Comparison of ENCODE assay signal across 8 cellular contexts in the genomic region with DNA sequence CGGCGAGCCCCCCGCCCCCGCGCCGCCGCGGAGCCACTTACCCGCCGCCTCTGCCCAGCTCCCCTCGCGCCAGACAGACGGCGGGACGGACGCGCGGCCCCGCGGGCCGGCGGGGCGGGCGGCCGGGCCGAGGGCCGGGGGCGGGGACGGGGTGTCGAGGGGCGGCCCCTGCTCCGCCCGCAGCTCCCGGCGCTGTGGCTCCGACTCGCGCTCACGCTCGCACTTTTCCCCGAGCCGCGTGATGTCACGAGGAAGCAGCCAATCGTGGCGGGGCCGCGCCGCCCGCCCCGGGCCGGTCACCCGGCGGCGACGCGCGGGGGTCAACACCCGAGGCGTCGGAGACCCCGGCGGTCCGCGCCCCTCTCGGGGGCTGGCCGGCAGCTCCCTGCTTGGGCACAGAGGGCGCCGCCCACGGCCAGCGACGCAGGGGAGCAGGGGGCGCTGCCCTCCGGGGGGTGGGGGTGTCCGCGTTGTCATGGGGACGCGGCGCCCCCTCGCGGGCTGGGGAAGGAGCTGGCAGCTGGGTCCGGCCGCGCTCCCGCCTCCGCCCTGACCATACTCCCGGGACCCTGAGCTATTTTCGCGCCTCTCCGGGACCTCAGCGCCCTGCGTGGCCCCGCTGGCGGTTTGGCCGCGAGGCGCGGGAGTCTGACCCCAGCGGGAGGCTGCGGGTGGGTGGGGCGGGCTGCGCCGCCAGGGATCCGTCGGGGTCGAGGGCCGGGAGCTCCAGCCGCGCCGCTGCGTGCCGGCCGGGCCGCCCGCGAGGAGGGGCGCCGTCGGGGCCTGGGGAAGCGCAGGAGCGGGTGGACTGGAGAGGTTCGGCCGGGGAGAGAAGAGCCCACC. TPM values are rescaled to one million over a fixed set of nuclear protein-coding genes. Genes with fewer than 3 reads are reported as not detected.
DNase-seq lines count a peak whose midpoint lies in the region; ATAC-seq, FAIRE-seq and TF ChIP-seq lines count a peak whose summit lies in the region.

A gene (minus strand): TSS at position 199 of the 843 bp plus-strand sequence. CDS start 5,219 bp downstream, outside the sequence.

- peak; percentile 67 for FAIRE-seq in GM12892 (lab: Jason Lieb, UNC)

- peak; percentile 59 for DNase-seq in GM12892 (ENCODE audit: insufficient read length)
- DNase-seq in NCI-H146 (lab: John Stamatoyannopoulos, UW), result peak; percentile 77
- DNase-seq in activated naive CD8-positive, alpha-beta T cell treated with anti-CD3 and anti-CD28 coated beads, Interleukin-2, amount 50 U/mL, for 24 hours, result no peak
- no peak for DNase-seq in immature natural killer cell
- no peak for DNase-seq in stimulated activated naive CD8-positive, alpha-beta T cell treated with anti-CD3 and anti-CD28 coated beads, Interleukin-15, amount 100 ng/mL, for 72 hours
- DNase-seq in dedifferentiated amniotic fluid mesenchymal stem cell (ENCODE audit: extremely low spot score), result no peak

- peaks cover 31% of the 10 kb centered on the region; the same call in 1 of the 2 replicates for H3K4me1 ChIP-seq in BLaER1

- peaks cover 20% of the 10 kb centered on the region for H3K4me1 Mint-ChIP-seq in activated naive CD8-positive, alpha-beta T cell treated with anti-CD3 and anti-CD28 coated beads, Interleukin-2, amount 50 U/mL, for 24 hours
- H3K4me1 Mint-ChIP-seq in immature natural killer cell, result peaks cover 8 to 23% of the 10 kb centered on the region in 2 donors
- H3K4me1 Mint-ChIP-seq in stimulated activated naive CD8-positive, alpha-beta T cell treated with anti-CD3 and anti-CD28 coated beads, Interleukin-15, amount 100 ng/mL, for 72 hours, result peaks cover 52% of the 10 kb centered on the region

- H3K27me3 ChIP-seq in BLaER1, result peaks cover 68% of the 10 kb centered on the region

- peaks cover 54% of the 10 kb centered on the region for H3K27me3 Mint-ChIP-seq in activated naive CD8-positive, alpha-beta T cell treated with anti-CD3 and anti-CD28 coated beads, Interleukin-2, amount 50 U/mL, for 24 hours
- peaks cover 27 to 43% (median 30%) of the 10 kb centered on the region in 3 donors for H3K27me3 Mint-ChIP-seq in immature natural killer cell (ENCODE audit: low read depth in 3 of 3)
- H3K27me3 Mint-ChIP-seq in stimulated activated naive CD8-positive, alpha-beta T cell treated with anti-CD3 and anti-CD28 coated beads, Interleukin-15, amount 100 ng/mL, for 72 hours, result peaks cover 67% of the 10 kb centered on the region

- H3K36me3 Mint-ChIP-seq in activated naive CD8-positive, alpha-beta T cell treated with anti-CD3 and anti-CD28 coated beads, Interleukin-2, amount 50 U/mL, for 24 hours (ENCODE audit: low read depth), result peaks cover 1% of the 10 kb centered on the region
- peaks cover 0 to 6% (median 4%) of the 10 kb centered on the region in 3 donors for H3K36me3 Mint-ChIP-seq in immature natural killer cell

- H3K4me2 ChIP-seq in BLaER1, result peak within 1 kb of the TSS; percentile 76

- H3K27ac ChIP-seq in BLaER1, result no peak within 1 kb of the TSS

- H3K4me3 ChIP-seq in BLaER1, result peak within 1 kb of the TSS; percentile 59

- peaks cover 15% of the 10 kb centered on the region for H3K36me3 ChIP-seq in BLaER1

- H3K9ac ChIP-seq in BLaER1, result no peak within 1 kb of the TSS

- H3K27ac Mint-ChIP-seq in activated naive CD8-positive, alpha-beta T cell treated with anti-CD3 and anti-CD28 coated beads, Interleukin-2, amount 50 U/mL, for 24 hours, result no peak within 1 kb of the TSS
- no peak within 1 kb of the TSS for H3K27ac Mint-ChIP-seq in immature natural killer cell
- peak within 1 kb of the TSS in 1 of 2 donors; percentile 86 for H3K27ac Mint-ChIP-seq in stimulated activated naive CD8-positive, alpha-beta T cell treated with anti-CD3 and anti-CD28 coated beads, Interleukin-15, amount 100 ng/mL, for 72 hours

- no peaks in the 10 kb centered on the region for H3K9me3 Mint-ChIP-seq in activated naive CD8-positive, alpha-beta T cell treated with anti-CD3 and anti-CD28 coated beads, Interleukin-2, amount 50 U/mL, for 24 hours
- no peaks in the 10 kb centered on the region for H3K9me3 Mint-ChIP-seq in immature natural killer cell
- H3K9me3 Mint-ChIP-seq in stimulated activated naive CD8-positive, alpha-beta T cell treated with anti-CD3 and anti-CD28 coated beads, Interleukin-15, amount 100 ng/mL, for 72 hours, result no peaks in the 10 kb centered on the region

- peak within 1 kb of the TSS; percentile 68 for H3K4me3 Mint-ChIP-seq in activated naive CD8-positive, alpha-beta T cell treated with anti-CD3 and anti-CD28 coated beads, Interleukin-2, amount 50 U/mL, for 24 hours
- peak within 1 kb of the TSS; percentile 64 to 84 (median 68) for H3K4me3 Mint-ChIP-seq in immature natural killer cell
- peak within 1 kb of the TSS; percentile 79 to 94 for H3K4me3 Mint-ChIP-seq in stimulated activated naive CD8-positive, alpha-beta T cell treated with anti-CD3 and anti-CD28 coated beads, Interleukin-15, amount 100 ng/mL, for 72 hours

- peaks cover 92% of the 10 kb centered on the region for H4K20me1 ChIP-seq in BLaER1

- TF ChIP-seq POLR2A in GM12892 (IDR thresholded peaks at IDR 0.05; ENCODE audit: low read depth, low read length), result no peak

- H3K9me3 ChIP-seq in BLaER1, result no peaks in the 10 kb centered on the region

- ATAC-seq in activated naive CD8-positive, alpha-beta T cell treated with anti-CD3 and anti-CD28 coated beads, Interleukin-2, amount 50 U/mL, for 24 hours, result no peak
- peak; percentile 17 for ATAC-seq in stimulated activated naive CD8-positive, alpha-beta T cell treated with anti-CD3 and anti-CD28 coated beads, Interleukin-15, amount 100 ng/mL, for 72 hours
- ATAC-seq in HG02763 (IDR thresholded peaks at IDR 0.05; ENCODE audit: unreplicated experiment), result no peak

RNA-seq across cellular contexts. Expression of the gene that starts here (rescaled TPM):
- polyA plus RNA-seq in GM12892 (2012; ENCODE audit: missing spikeins), result not detected
- polyA plus RNA-seq in immature natural killer cell, result under 1 TPM in 2 of 3 donors, not detected in 1; 0.31 to 0.51 TPM

Comparison
In these comparisons a context has a peak if more than half of its experiments do, and no peak if none do; other contexts are left out.
1. DNase-seq: peak in GM12892 (single experiment) and NCI-H146 (single experiment); none in activated naive CD8-positive, alpha-beta T cell treated with anti-CD3 and anti-CD28 coated beads, Interleukin-2, amount 50 U/mL, for 24 hours (single experiment), immature natural killer cell (0 of 3), stimulated activated naive CD8-positive, alpha-beta T cell treated with anti-CD3 and anti-CD28 coated beads, Interleukin-15, amount 100 ng/mL, for 72 hours (0 of 2) and dedifferentiated amniotic fluid mesenchymal stem cell (single experiment).
2. Peak in every context shown above with its lines, with median percentiles within 50 percentile points of each other: H3K4me3 Mint-ChIP-seq.